15 cellular contexts compared by ENCODE assay signal in the genomic region with DNA sequence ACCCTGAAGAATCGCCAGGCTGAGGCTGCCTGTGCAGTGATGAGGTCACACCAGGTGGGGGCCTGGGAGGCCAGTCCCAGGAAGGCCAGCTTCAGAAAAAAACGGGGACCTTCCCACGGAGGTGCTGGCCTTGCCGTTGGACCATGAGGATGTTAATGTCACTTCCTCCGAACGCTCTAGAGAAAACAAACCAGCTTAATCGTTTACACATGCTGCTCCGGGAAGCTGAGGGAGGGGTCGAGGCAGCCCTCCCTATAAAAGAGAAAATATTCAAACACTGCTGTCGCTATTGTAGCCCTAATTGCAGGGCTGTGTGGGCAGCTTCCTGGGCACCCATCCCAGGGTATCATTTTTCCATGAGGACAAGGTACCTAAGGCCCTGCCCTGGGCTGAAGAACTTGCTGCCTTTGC. TPM values are rescaled to one million over a fixed set of nuclear protein-coding genes. Genes with fewer than 3 reads are reported as not detected.
A peak's percentile ranks its signal among the peaks of the same experiment; 100 is the strongest.
DNase-seq lines count a peak whose midpoint lies in the region; TF ChIP-seq lines count a peak whose summit lies in the region.
"Had no signal": no experiment of that assay in that cellular context is flagged by ENCODE, and none has a peak within 500 bp of the region (broad histone marks: within the 10 kb centered on the region; RNA-seq: fewer than 3 reads in every experiment).

No MANE protein-coding gene starts in this region.

- H3K79me2 ChIP-seq in osteoblast (ENCODE audit: insufficient read depth, low read length) = no peaks in the 10 kb centered on the region

- peaks cover 22% of the 10 kb centered on the region for H3K4me1 ChIP-seq in osteoblast (ENCODE audit: insufficient read depth, low read length)

- H3K4me3 ChIP-seq in osteoblast (ENCODE audit: insufficient read depth, low read length) = no peak overlapping the region
- H3K4me3 ChIP-seq: smooth muscle cell had no signal

- no peaks in the 10 kb centered on the region for H4K20me1 ChIP-seq in osteoblast (ENCODE audit: insufficient read depth, low read length)

- peak overlapping the region in 4 of 5 experiments; percentile 76 to 90 (median 82) for H3K27ac Mint-ChIP-seq in brain
- H3K27ac Mint-ChIP-seq: stimulated activated naive B cell treated with anti-CD40 and anti-IgM and Interleukin-4, amounts not matched to agents 10 μg/mL and 1 μg/mL and 100 μg/mL, for 72 hours had no signal

- no peak overlapping the region for H2AFZ ChIP-seq in osteoblast (ENCODE audit: low read length)

- no peak for TF ChIP-seq CTCF in brain (conservative IDR thresholded peaks at IDR 0.05)
- TF ChIP-seq CTCF in osteoblast (IDR thresholded peaks at IDR 0.05; ENCODE audit: extremely low read depth, low read depth, low read length) = no peak

- no peaks in the 10 kb centered on the region for H3K9me3 ChIP-seq in osteoblast (ENCODE audit: low read depth, low read length)
- H3K9me3 ChIP-seq: heart left ventricle had no signal

- peak overlapping the region; percentile 46 for H3K27ac ChIP-seq in osteoblast (ENCODE audit: low read depth, low read length)
- H3K27ac ChIP-seq: epithelial cell of prostate had no signal

- peaks cover 1% of the 10 kb centered on the region for H3K36me3 ChIP-seq in osteoblast (ENCODE audit: insufficient read depth, low read length)
- H3K36me3 ChIP-seq: heart left ventricle had no signal

- H3K4me3 Mint-ChIP-seq in brain = peak overlapping the region in 2 of 5 experiments; percentile 38 to 57

- no peaks in the 10 kb centered on the region for H3K27me3 ChIP-seq in osteoblast (ENCODE audit: insufficient read depth, low read length)

- H3K4me1 Mint-ChIP-seq in brain = peaks cover 19% of the 10 kb centered on the region

- peaks cover 0 to 4% (median 0%) of the 10 kb centered on the region in 5 experiments for H3K9me3 Mint-ChIP-seq in brain
- H3K9me3 Mint-ChIP-seq: stimulated activated naive B cell treated with anti-CD40 and anti-IgM and Interleukin-4, amounts not matched to agents 10 μg/mL and 1 μg/mL and 100 μg/mL, for 72 hours had no signal

- peak overlapping the region; percentile 75 for H3K4me2 ChIP-seq in osteoblast (ENCODE audit: insufficient read depth, low read length)

- DNase-seq in AG08395 (ENCODE audit: low spot score) (peak; percentile 48), H4 (ENCODE audit: low spot score) (peak; percentile 88), osteoblast (ENCODE audit: insufficient read length, low spot score, missing footprints) (peak; percentile 91), NCI-H1694 (lab: John Stamatoyannopoulos, UW) (no peak), T-helper 9 cell (no peak), NCI-H1436 treated with DMSO at 0.1 percent for 48 hours (lab: John Stamatoyannopoulos, UW) (no peak)
- DNase-seq in activated CD8-positive, alpha-beta memory T cell treated with anti-CD3 and anti-CD28 coated beads for 24 hours = no peak
- DNase-seq: DMS79, NCI-H187 treated with DMSO at 0.1 percent for 48 hours, occipital lobe had no signal

- H3K36me3 Mint-ChIP-seq in brain = no peaks in the 10 kb centered on the region

- peaks cover 13% of the 10 kb centered on the region for H3K27me3 Mint-ChIP-seq in brain

RNA-seq across cellular contexts. Expression of a gene that starts 27.0 kb away (rescaled TPM):
- total RNA-seq in H4 (2014; rRNA removed; shearing (Covaris generic)) = 13.0 and 14.2 TPM in 2 replicates
- 1.8 TPM for polyA plus RNA-seq in brain (ENCODE audit: insufficient read depth, low read depth, low replicate concordance)
- total RNA-seq in osteoblast = 70.9 and 115 TPM in 2 replicates

Comparison
In these comparisons a context has a peak if more than half of its experiments do, and no peak if none do; other contexts are left out.
1. DNase-seq: peak in AG08395 (single experiment), H4 (single experiment) and osteoblast (single experiment); none in activated CD8-positive, alpha-beta memory T cell treated with anti-CD3 and anti-CD28 coated beads for 24 hours (single experiment), NCI-H1694 (single experiment), T-helper 9 cell (single experiment) and NCI-H1436 treated with DMSO at 0.1 percent for 48 hours (single experiment).